11 cellular contexts compared by ENCODE assay signal in the genomic region with DNA sequence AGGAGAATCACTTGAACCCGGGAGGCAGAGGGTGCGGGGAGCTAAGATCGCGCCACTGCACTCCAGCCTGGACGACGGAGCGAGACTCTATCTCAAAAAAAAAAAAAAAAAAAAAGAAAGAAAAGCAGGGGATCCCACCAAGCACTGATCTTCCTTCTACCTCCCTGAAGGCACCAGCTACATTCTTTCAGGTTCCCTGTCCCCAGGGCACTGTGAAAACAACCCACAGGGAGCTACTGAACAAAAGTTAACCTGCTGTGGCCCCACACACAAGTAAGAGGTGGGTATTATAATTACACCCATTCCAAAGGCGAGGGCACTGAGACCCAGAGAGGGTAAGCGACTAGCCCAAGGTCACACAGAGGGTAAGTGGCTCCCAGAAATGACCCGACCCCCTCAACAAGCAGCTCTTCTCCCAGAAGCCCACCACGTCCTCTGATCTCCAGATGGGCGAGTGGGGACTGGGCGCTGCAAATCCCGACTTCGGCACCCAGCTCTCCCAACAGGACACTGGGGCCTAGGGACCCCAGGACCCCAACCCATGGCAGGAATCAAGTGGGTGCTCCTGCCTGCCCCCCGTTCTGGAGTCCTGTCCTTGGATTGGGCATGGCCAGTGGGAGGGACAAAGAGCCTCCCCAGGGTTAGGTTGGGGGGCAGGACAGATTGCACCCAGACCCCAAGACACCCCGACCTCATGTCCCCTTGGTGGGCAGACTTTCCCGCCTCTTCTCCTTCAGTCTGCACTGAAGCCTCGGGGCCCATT. TPM values are rescaled to one million over a fixed set of nuclear protein-coding genes. Genes with fewer than 3 reads are reported as not detected.
DNase-seq lines count a peak whose midpoint lies in the region; ATAC-seq, FAIRE-seq and TF ChIP-seq lines count a peak whose summit lies in the region.
"Had no signal": no experiment of that assay in that cellular context is flagged by ENCODE, and none has a peak within 500 bp of the region (broad histone marks: within the 10 kb centered on the region; RNA-seq: fewer than 3 reads in every experiment).

No MANE protein-coding gene starts in this region.

- H3K9me1 ChIP-seq in keratinocyte (ENCODE audit: control insufficient read depth, extremely low read depth, insufficient read depth, low read length): no peaks in the 10 kb centered on the region

- H3K27me3 ChIP-seq in keratinocyte (ENCODE audit: control insufficient read depth, extremely low read depth, insufficient read depth, low read length): no peaks in the 10 kb centered on the region

- H3K27ac Mint-ChIP-seq in WTC11: peak overlapping the region; percentile 75

- no peak overlapping the region for H2AFZ ChIP-seq in keratinocyte (ENCODE audit: control insufficient read depth, low read length)

- CTCF ChIA-PET in AG04449 (lab: Yijun Ruan, JAX): interaction anchor here (0.8 to 2.2 kb wide), 8 partner anchors 13 to 160 kb away, joined by 3 to 8 read pairs (median 4); no protein-coding TSS in a partner anchor
- CTCF ChIA-PET in WTC11 (lab: Charles Lee): interaction anchor here (0.6 to 1.8 kb wide), 7 partner anchors 144 to 678 kb away, joined by 3 to 11 read pairs (median 3); no protein-coding TSS in a partner anchor

- H3K79me2 ChIP-seq in keratinocyte (ENCODE audit: control insufficient read depth, insufficient read depth, low read length): peaks cover 68% of the 10 kb centered on the region

- H3K4me1 ChIP-seq in keratinocyte (ENCODE audit: control insufficient read depth, extremely low read depth, insufficient read depth, low read length): peaks cover 10% of the 10 kb centered on the region

- TF ChIP-seq CTCF in AG04449 (IDR thresholded peaks at IDR 0.05; ENCODE audit: insufficient read depth, low read length, missing control alignments) (no peak), WTC11 (IDR thresholded peaks at IDR 0.05) (no peak), keratinocyte (optimal IDR thresholded peaks at IDR 0.05 in 1 of 3, IDR thresholded peaks at IDR 0.05 in 1 of 3, conservative IDR thresholded peaks at IDR 0.05 in 1 of 3; ENCODE audit: extremely low read depth in 1 of 3, insufficient read depth in 2 of 3, low read length in 3 of 3) (no peak), GM10266 (IDR thresholded peaks at IDR 0.05; ENCODE audit: control insufficient read depth, insufficient read depth, low read depth, missing control alignments) (no peak)

- peak overlapping the region; percentile 75 for H3K4me3 Mint-ChIP-seq in WTC11

- H3K9me3 ChIP-seq in keratinocyte (ENCODE audit: control insufficient read depth, low read depth, low read length): no peaks in the 10 kb centered on the region

- no peak for DNase-seq in AG04449 (ENCODE audit: low read depth, low spot score)
- peak; percentile 48 for DNase-seq in ELF-1 (ENCODE audit: low read depth, low spot score)
- no peak for DNase-seq in WTC11 (ENCODE audit: low spot score)
- no peak for DNase-seq in keratinocyte (ENCODE audit: low read depth, low spot score)
- DNase-seq in NCI-H510A treated with DMSO at 0.1 percent for 48 hours (lab: John Stamatoyannopoulos, UW): no peak
- no peak for DNase-seq in stimulated activated CD4-positive, alpha-beta T cell treated with anti-CD3 and anti-CD28 coated beads, Interleukin-2, amount 100 ng/mL, for 24 hours
- DNase-seq in MV-4-11 (lab: John Stamatoyannopoulos, UW): no peak
- no peak for DNase-seq in GM10266 (ENCODE audit: extremely low spot score)
- DNase-seq: DMS 273 treated with DMSO at 0.1 percent for 48 hours, foreskin fibroblast, NCI-H446 had no signal

- H4K20me1 ChIP-seq in keratinocyte (ENCODE audit: control insufficient read depth, extremely low read depth, insufficient read depth, low read length): peaks cover 6% of the 10 kb centered on the region

- no peaks in the 10 kb centered on the region for H3K27me3 Mint-ChIP-seq in WTC11 (ENCODE audit: low read depth)

- POLR2A ChIA-PET in AG04449 (lab: Yijun Ruan, JAX): interaction anchor here (1.3 to 3.2 kb wide), 2 partner anchors 22 to 146 kb away, joined by 3 to 27 read pairs; a partner anchor contains a TSS
- POLR2A ChIA-PET in WTC11 (lab: Charles Lee): interaction anchor here (1.8 to 2.0 kb wide), 2 partner anchors 8 to 22 kb away, joined by 5 to 9 read pairs; a partner anchor contains a TSS

- H3K36me3 ChIP-seq in keratinocyte (ENCODE audit: control insufficient read depth in 2 of 2, extremely low read depth in 1 of 2, insufficient read depth in 2 of 2, low read length in 2 of 2): peaks cover 0 to 5% of the 10 kb centered on the region in 2 experiments

- no peak overlapping the region for H3K9ac ChIP-seq in keratinocyte (ENCODE audit: control insufficient read depth, extremely low read depth, insufficient read depth, low read length)

- H3K36me3 Mint-ChIP-seq in WTC11: no peaks in the 10 kb centered on the region

- ATAC-seq in WTC11: no peak

- H3K4me1 Mint-ChIP-seq in WTC11: peaks cover 20% of the 10 kb centered on the region

- H3K27ac ChIP-seq in keratinocyte (ENCODE audit: control insufficient read depth, insufficient read depth, low read length): no peak overlapping the region

- H3K9me3 Mint-ChIP-seq in WTC11: no peaks in the 10 kb centered on the region

- dilution Hi-C loops in keratinocyte (cut with MboI; ENCODE audit: extremely low pct_ligation_motif_present, low sequenced_read_pairs): no loop called here

- H3K4me2 ChIP-seq in keratinocyte (ENCODE audit: control insufficient read depth, extremely low read depth, insufficient read depth, low read depth, low read length): peak overlapping the region; percentile 88

- no peak for FAIRE-seq in keratinocyte (lab: Jason Lieb, UNC)

- H3K4me3 ChIP-seq in AG04449 (ENCODE audit: low read depth, low read length) (peak overlapping the region; percentile 81; the same call in 1 of the 2 replicates), keratinocyte (ENCODE audit: control insufficient read depth in 2 of 3, extremely low read depth in 1 of 3, insufficient read depth in 2 of 3, low read depth in 1 of 3, low read length in 3 of 3) (no peak overlapping the region)

TF ChIP-seq in WTC11, 78 proteins besides CTCF, POLR2A, EP300 and RAD21 (continues in another document):
- TF ChIP-seq ZNF232 (CRISPR knock-in tag; IDR thresholded peaks at IDR 0.05): no peak
- TF ChIP-seq PRRX2 (CRISPR knock-in tag; IDR thresholded peaks at IDR 0.05): no peak
- TF ChIP-seq ETV6 (CRISPR knock-in tag; IDR thresholded peaks at IDR 0.05): no peak
- TF ChIP-seq, protein P1, sequence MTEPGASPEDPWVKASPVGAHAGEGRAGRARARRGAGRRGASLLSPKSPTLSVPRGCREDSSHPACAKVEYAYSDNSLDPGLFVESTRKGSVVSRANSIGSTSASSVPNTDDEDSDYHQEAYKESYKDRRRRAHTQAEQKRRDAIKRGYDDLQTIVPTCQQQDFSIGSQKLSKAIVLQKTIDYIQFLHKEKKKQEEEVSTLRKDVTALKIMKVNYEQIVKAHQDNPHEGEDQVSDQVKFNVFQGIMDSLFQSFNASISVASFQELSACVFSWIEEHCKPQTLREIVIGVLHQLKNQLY (CRISPR knock-in tag; IDR thresholded peaks at IDR 0.05): no peak
- no peak for TF ChIP-seq TEAD4 (CRISPR knock-in tag; IDR thresholded peaks at IDR 0.05)

RNA-seq across cellular contexts. Expression of a gene that starts 2.4 kb away (rescaled TPM):
- total RNA-seq in WTC11 (2021): 204 to 216 TPM (median 212 TPM) in 3 replicates
- polyA plus RNA-seq in keratinocyte: 55.7 to 84.8 TPM (median 80.1 TPM) in 3 replicates
- polyA plus RNA-seq in keratinocyte (2011; ENCODE audit: low read depth): 8.0 TPM
- 37.6 and 49.0 TPM in 2 replicates for polyA plus RNA-seq in keratinocyte (2011; cell fraction: cytosol; rRNA removed)
- 59.8 and 68.0 TPM in 2 replicates for polyA plus RNA-seq in keratinocyte (2011; cell fraction: nucleus; rRNA removed)
- polyA plus RNA-seq in keratinocyte (2012; ENCODE audit: low replicate concordance): 12.4 and 76.0 TPM in 2 replicates
- polyA minus RNA-seq in keratinocyte: 46.8 to 87.1 TPM (median 57.1 TPM) in 3 replicates
- 90.9 TPM for polyA minus RNA-seq in keratinocyte (2011; cell fraction: cytosol; rRNA and poly(A)+ RNA removed)
- polyA minus RNA-seq in keratinocyte (2011; cell fraction: nucleus; rRNA and poly(A)+ RNA removed): 21.3 and 24.7 TPM in 2 replicates

RNA-seq across cellular contexts. Expression of a gene that starts 21.5 kb away (rescaled TPM):
- 17.9 to 27.5 TPM (median 23.2 TPM) in 3 replicates for total RNA-seq in WTC11 (2021)
- polyA plus RNA-seq in keratinocyte: 20.6 to 32.4 TPM (median 26.8 TPM) in 3 replicates
- polyA plus RNA-seq in keratinocyte (2011; ENCODE audit: low read depth): 149 TPM
- 9.5 and 12.5 TPM in 2 replicates for polyA plus RNA-seq in keratinocyte (2011; cell fraction: cytosol; rRNA removed)
- 34.9 and 41.2 TPM in 2 replicates for polyA plus RNA-seq in keratinocyte (2011; cell fraction: nucleus; rRNA removed)
- 21.0 and 188 TPM in 2 replicates for polyA plus RNA-seq in keratinocyte (2012; ENCODE audit: low replicate concordance)
- polyA minus RNA-seq in keratinocyte: 9.5 to 21.8 TPM (median 13.7 TPM) in 3 replicates
- 40.5 TPM for polyA minus RNA-seq in keratinocyte (2011; cell fraction: cytosol; rRNA and poly(A)+ RNA removed)
- polyA minus RNA-seq in keratinocyte (2011; cell fraction: nucleus; rRNA and poly(A)+ RNA removed): 16.2 and 25.8 TPM in 2 replicates

RNA-seq across cellular contexts. Expression of a gene that starts 27.0 kb away (rescaled TPM):
- total RNA-seq in WTC11 (2021): 296 to 342 TPM (median 309 TPM) in 3 replicates
- polyA plus RNA-seq in keratinocyte: 38.8 to 64.3 TPM (median 45.0 TPM) in 3 replicates
- 42.2 TPM for polyA plus RNA-seq in keratinocyte (2011; ENCODE audit: low read depth)
- polyA plus RNA-seq in keratinocyte (2011; cell fraction: cytosol; rRNA removed): 17.1 and 68.7 TPM in 2 replicates
- polyA plus RNA-seq in keratinocyte (2011; cell fraction: nucleus; rRNA removed): 16.8 and 22.4 TPM in 2 replicates
- polyA plus RNA-seq in keratinocyte (2012; ENCODE audit: low replicate concordance): 38.7 and 116 TPM in 2 replicates
- 9.1 to 11.1 TPM (median 10.2 TPM) in 3 replicates for polyA minus RNA-seq in keratinocyte
- polyA minus RNA-seq in keratinocyte (2011; cell fraction: cytosol; rRNA and poly(A)+ RNA removed): 73.9 TPM
- polyA minus RNA-seq in keratinocyte (2011; cell fraction: nucleus; rRNA and poly(A)+ RNA removed): 12.3 and 15.5 TPM in 2 replicates
